ENCODE assay signal across 10 cellular contexts in the genomic region with DNA sequence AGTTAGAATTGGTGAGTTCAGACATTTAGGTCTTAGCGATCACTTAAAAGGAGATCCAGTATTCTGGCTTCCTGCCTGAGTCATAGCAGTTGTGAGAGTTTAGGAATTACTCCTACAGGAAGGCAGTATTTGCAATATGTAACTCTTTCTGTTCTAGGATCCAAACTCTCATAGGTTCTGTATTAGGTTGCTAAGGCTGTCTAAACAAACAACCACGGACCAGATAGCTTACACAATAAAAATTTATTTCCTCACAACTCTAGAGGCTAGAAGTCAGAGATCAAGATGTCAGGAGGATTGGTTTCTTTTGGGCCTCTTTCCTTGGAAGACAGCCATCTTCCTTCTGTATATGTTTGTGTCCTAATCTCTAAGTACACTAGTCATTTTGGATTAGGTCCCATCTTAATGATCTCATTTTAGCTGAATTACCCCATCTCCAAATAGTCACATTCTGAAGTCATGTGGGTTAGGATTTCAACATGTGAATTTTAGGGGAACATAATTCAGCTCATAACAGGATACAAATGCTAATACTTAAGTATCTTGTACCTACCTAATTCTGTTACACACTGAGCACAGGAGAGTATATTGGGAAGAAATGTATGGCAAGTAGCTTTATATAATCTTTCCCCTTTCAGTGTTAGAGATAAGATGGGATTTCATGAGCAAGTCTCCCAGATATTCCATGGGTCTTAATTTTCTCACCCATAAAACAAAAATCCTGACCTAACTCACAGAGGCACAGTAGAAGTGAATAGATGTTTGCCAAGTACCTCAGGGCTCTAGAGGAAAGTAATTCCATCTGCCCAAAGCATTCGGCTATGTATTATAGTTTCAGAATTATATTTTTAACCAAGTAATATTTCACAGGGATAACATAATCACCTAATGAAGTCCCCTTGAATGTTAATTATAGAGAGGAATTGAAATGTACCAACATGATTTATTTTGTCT.
DNase-seq lines count a peak whose midpoint lies in the region; ATAC-seq, FAIRE-seq and TF ChIP-seq lines count a peak whose summit lies in the region.
"Had no signal": no experiment of that assay in that cellular context is flagged by ENCODE, and none has a peak within 500 bp of the region (broad histone marks: within the 10 kb centered on the region; RNA-seq: fewer than 3 reads in every experiment).

No MANE protein-coding gene starts in this region.

- TF ChIP-seq CTCF in foreskin keratinocyte (conservative IDR thresholded peaks at IDR 0.05): no peak

- peak; percentile 98 for DNase-seq in GM04504 (ENCODE audit: low read depth)
- DNase-seq in foreskin keratinocyte: peak; percentile 60 to 75
- DNase-seq in skeletal muscle cell (ENCODE audit: low read depth): peak; percentile 99
- DNase-seq in stimulated activated CD4-positive, alpha-beta T cell treated with anti-CD3 and anti-CD28 coated beads, Interleukin-4, amount 100 ng/mL, for 4 hours: no peak
- DNase-seq in NCI-H1694 treated with DMSO at 0.1 percent for 48 hours (lab: John Stamatoyannopoulos, UW): no peak
- DNase-seq in frontal cortex (ENCODE audit: low spot score in 2 of 2): no peak
- DNase-seq in GM19239 (ENCODE audit: insufficient read length, low spot score): no peak
- DNase-seq: activated T-cell treated with anti-CD3 and anti-CD28 coated beads, Interleukin-2, amount 50 U/mL, for 4 hours; occipital lobe had no signal

- H3K27me3 ChIP-seq in foreskin keratinocyte: peaks cover 3% of the 10 kb centered on the region

- H3K4me3 ChIP-seq in skeletal muscle cell (ENCODE audit: low read depth, low read length): no peak overlapping the region

- no peak for FAIRE-seq in frontal cortex (lab: Jason Lieb, UNC)
- FAIRE-seq in GM19239 (lab: Jason Lieb, UNC): no peak

- no peak overlapping the region for H3K27ac ChIP-seq in foreskin keratinocyte

- ATAC-seq in SK-N-SH treated with all-trans-retinoic acid at 6 μM for 48 hours (peak; percentile 56), foreskin keratinocyte (peak; percentile 68)
- ATAC-seq: activated T-cell treated with anti-CD3 and anti-CD28 coated beads, Interleukin-2, amount 50 U/mL, for 4 hours had no signal

- no peaks in the 10 kb centered on the region for H3K4me1 ChIP-seq in foreskin keratinocyte

TF ChIP-seq in SK-N-SH treated with all-trans-retinoic acid at 6 μM for 48 hours, 23 proteins besides CTCF, POLR2A, EP300 and RAD21:
- peak; percentile 35; the same call in 1 of the 2 replicates for TF ChIP-seq ISL1 (CRISPR knock-in tag; IDR thresholded peaks at IDR 0.05)
- TF ChIP-seq CSDC2 (CRISPR knock-in tag; IDR thresholded peaks at IDR 0.05): no peak
- TF ChIP-seq, protein P1, sequence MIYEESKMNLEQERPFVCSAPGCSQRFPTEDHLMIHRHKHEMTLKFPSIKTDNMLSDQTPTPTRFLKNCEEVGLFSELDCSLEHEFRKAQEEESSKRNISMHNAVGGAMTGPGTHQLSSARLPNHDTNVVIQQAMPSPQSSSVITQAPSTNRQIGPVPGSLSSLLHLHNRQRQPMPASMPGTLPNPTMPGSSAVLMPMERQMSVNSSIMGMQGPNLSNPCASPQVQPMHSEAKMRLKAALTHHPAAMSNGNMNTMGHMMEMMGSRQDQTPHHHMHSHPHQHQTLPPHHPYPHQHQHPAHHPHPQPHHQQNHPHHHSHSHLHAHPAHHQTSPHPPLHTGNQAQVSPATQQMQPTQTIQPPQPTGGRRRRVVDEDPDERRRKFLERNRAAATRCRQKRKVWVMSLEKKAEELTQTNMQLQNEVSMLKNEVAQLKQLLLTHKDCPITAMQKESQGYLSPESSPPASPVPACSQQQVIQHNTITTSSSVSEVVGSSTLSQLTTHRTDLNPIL (CRISPR knock-in tag; IDR thresholded peaks at IDR 0.05; ENCODE audit: low read depth): 0 out of 2 replicates have a peak, but pooled peaks have one; percentile 29

Comparison
In these comparisons a context has a peak if more than half of its experiments do, and no peak if none do; other contexts are left out.
1. DNase-seq: peak in GM04504 (single experiment), foreskin keratinocyte (2 of 2) and skeletal muscle cell (single experiment); none in stimulated activated CD4-positive, alpha-beta T cell treated with anti-CD3 and anti-CD28 coated beads, Interleukin-4, amount 100 ng/mL, for 4 hours (0 of 2), NCI-H1694 treated with DMSO at 0.1 percent for 48 hours (single experiment), frontal cortex (0 of 2) and GM19239 (single experiment).